Comparison of ENCODE assay signal across 9 cellular contexts in genomic region chr11:73661035-73661628, GRCh38. TPM values are rescaled to one million over a fixed set of nuclear protein-coding genes. Genes with fewer than 3 reads are reported as not detected.
DNase-seq lines count a peak whose midpoint lies in the region; ATAC-seq and TF ChIP-seq lines count a peak whose summit lies in the region.
"Had no signal": no experiment of that assay in that cellular context is flagged by ENCODE, and none has a peak within 500 bp of the region (broad histone marks: within the 10 kb centered on the region; RNA-seq: fewer than 3 reads in every experiment).

No MANE protein-coding gene starts in this region.

- no peaks in the 10 kb centered on the region for H3K9me3 Mint-ChIP-seq in activated naive CD4-positive, alpha-beta T cell treated with anti-CD3 and anti-CD28 coated beads, Interleukin-2, amount 10 ng/mL, durations not matched to agents 7 days and 5 days
- H3K9me3 Mint-ChIP-seq: IgD-negative memory B cell had no signal

- H3K27me3 ChIP-seq in BE2C: no peaks in the 10 kb centered on the region

- peaks cover 17% of the 10 kb centered on the region for H3K4me1 Mint-ChIP-seq in activated naive CD4-positive, alpha-beta T cell treated with anti-CD3 and anti-CD28 coated beads, Interleukin-2, amount 10 ng/mL, durations not matched to agents 7 days and 5 days

- CTCF ChIA-PET in activated naive CD4-positive, alpha-beta T cell treated with anti-CD3 and anti-CD28 coated beads, Interleukin-2, amount 10 ng/mL, durations not matched to agents 7 days and 5 days (lab: Charles Lee): interaction anchor here (0.6 to 6.4 kb wide), 46 partner anchors 11 to 476 kb away, joined by 3 to 144 read pairs (median 4); partner anchors contain the start of genes ARHGEF17, PLEKHB1 and RELT

- H3K36me3 ChIP-seq in BE2C (no peaks in the 10 kb centered on the region), SK-N-MC (ENCODE audit: insufficient read depth, low read length) (no peaks in the 10 kb centered on the region)

- TF ChIP-seq CTCF in BE2C (IDR thresholded peaks at IDR 0.05; ENCODE audit: low read depth, low read length): peak; percentile 96

- H3K4me3 Mint-ChIP-seq in activated naive CD4-positive, alpha-beta T cell treated with anti-CD3 and anti-CD28 coated beads, Interleukin-2, amount 10 ng/mL, durations not matched to agents 7 days and 5 days: peak overlapping the region; percentile 3

- no peak overlapping the region for H3K27ac Mint-ChIP-seq in activated naive CD4-positive, alpha-beta T cell treated with anti-CD3 and anti-CD28 coated beads, Interleukin-2, amount 10 ng/mL, durations not matched to agents 7 days and 5 days

- H3K9ac ChIP-seq in SK-N-MC (ENCODE audit: insufficient read length): no peak overlapping the region

- no peaks in the 10 kb centered on the region for H3K9me3 ChIP-seq in BE2C
- H3K9me3 ChIP-seq in SK-N-MC (ENCODE audit: low read depth, low read length): no peaks in the 10 kb centered on the region

- H3K4me3 ChIP-seq in BE2C (ENCODE audit: low read depth, low read length): peak overlapping the region; percentile 63
- peak overlapping the region; percentile 67 for H3K4me3 ChIP-seq in SK-N-MC

- H3K27ac ChIP-seq in SK-N-MC: no peak overlapping the region
- peak overlapping the region; percentile 84 for H3K27ac ChIP-seq in substantia nigra (ENCODE audit: low read depth, low read length, poor library complexity, severe bottlenecking)

- peaks cover 8% of the 10 kb centered on the region for H3K27me3 Mint-ChIP-seq in activated naive CD4-positive, alpha-beta T cell treated with anti-CD3 and anti-CD28 coated beads, Interleukin-2, amount 10 ng/mL, durations not matched to agents 7 days and 5 days
- H3K27me3 Mint-ChIP-seq: IgD-negative memory B cell had no signal

- H3K36me3 Mint-ChIP-seq in activated naive CD4-positive, alpha-beta T cell treated with anti-CD3 and anti-CD28 coated beads, Interleukin-2, amount 10 ng/mL, durations not matched to agents 7 days and 5 days: no peaks in the 10 kb centered on the region
- H3K36me3 Mint-ChIP-seq: IgD-negative memory B cell had no signal

- H3K4me1 ChIP-seq in BE2C: no peaks in the 10 kb centered on the region

- peak; percentile 72 for ATAC-seq in GM19455 (IDR thresholded peaks at IDR 0.05; ENCODE audit: unreplicated experiment)

- peak; percentile 94 for DNase-seq in BE2C
- peak; percentile 77 for DNase-seq in LHCN-M2 (ENCODE audit: low read depth)
- no peak for DNase-seq in SK-N-MC (ENCODE audit: low read depth, low spot score)
- DNase-seq in activated naive CD4-positive, alpha-beta T cell treated with anti-CD3 and anti-CD28 coated beads, Interleukin-2, amount 10 ng/mL, durations not matched to agents 7 days and 5 days: peak; percentile 88
- DNase-seq in glomerular endothelial cell (ENCODE audit: extremely low read depth, low read depth, low spot score): peak; percentile 39
- peak; percentile 89 for DNase-seq in occipital lobe (lab: John Stamatoyannopoulos, UW)
- DNase-seq in substantia nigra (lab: John Stamatoyannopoulos, UW): peak; percentile 49 to 95 (median 85)

RNA-seq across cellular contexts. Expression of gene PLEKHB1, which starts 14.8 kb away (rescaled TPM):
- polyA plus RNA-seq in BE2C (2012; ENCODE audit: insufficient read depth, insufficient read length, low read depth): 0.48 TPM
- total RNA-seq in LHCN-M2 (2014; rRNA removed) (0.46 TPM in 1 of 2 replicates, not detected in the other), glomerular endothelial cell (0.44 and 0.58 TPM in 2 replicates), occipital lobe (4.1 TPM)
- 0.57 TPM for polyA plus RNA-seq in LHCN-M2 (2012)
